In genomic region chr22:49638001-49638400, GRCh38 we compare ENCODE assay signal across 36 cellular contexts.
"Had no signal": no experiment of that assay in that cellular context is flagged by ENCODE, and none has a peak within 500 bp of the region (broad histone marks: within the 10 kb centered on the region; RNA-seq: fewer than 3 reads in every experiment).

No MANE protein-coding gene starts in this region.

- H3K4me1 Mint-ChIP-seq: activated naive CD4-positive, alpha-beta T cell treated with anti-CD3 and anti-CD28 coated beads, Interleukin-2, amount 10 ng/mL, durations not matched to agents 7 days and 5 days; activated naive CD4-positive, alpha-beta T cell treated with anti-CD3 and anti-CD28 coated beads, Interleukin-2, amount 50 U/mL, for 24 hours; activated naive CD8-positive, alpha-beta T cell treated with anti-CD3 and anti-CD28 coated beads for 36 hours; activated naive CD8-positive, alpha-beta T cell treated with anti-CD3 and anti-CD28 coated beads, Interleukin-2, amount 10 ng/mL, durations not matched to agents 7 days and 5 days; activated naive CD8-positive, alpha-beta T cell treated with anti-CD3 and anti-CD28 coated beads, Interleukin-2, amount 50 U/mL, for 24 hours; activated T-helper 17 cell treated with anti-CD3 and anti-CD28 coated beads, Interleukin-2, amount 50 U/mL, for 72 hours; central memory CD8-positive, alpha-beta T cell had no signal

- H3K27me3 Mint-ChIP-seq: activated naive CD4-positive, alpha-beta T cell treated with anti-CD3 and anti-CD28 coated beads, Interleukin-2, amount 10 ng/mL, durations not matched to agents 7 days and 5 days; activated naive CD4-positive, alpha-beta T cell treated with anti-CD3 and anti-CD28 coated beads, Interleukin-2, amount 50 U/mL, for 24 hours; activated naive CD8-positive, alpha-beta T cell; activated naive CD8-positive, alpha-beta T cell treated with anti-CD3 and anti-CD28 coated beads for 36 hours; activated naive CD8-positive, alpha-beta T cell treated with anti-CD3 and anti-CD28 coated beads, Interleukin-2, amount 10 ng/mL, durations not matched to agents 7 days and 5 days; activated naive CD8-positive, alpha-beta T cell treated with anti-CD3 and anti-CD28 coated beads, Interleukin-2, amount 50 U/mL, for 24 hours; activated T-cell treated with anti-CD3 and anti-CD28 coated beads, Interleukin-2, amount 50 U/mL, for 24 hours; activated T-helper 17 cell treated with anti-CD3 and anti-CD28 coated beads, Interleukin-2, amount 50 U/mL, for 72 hours; central memory CD8-positive, alpha-beta T cell had no signal

- H3K27me3 ChIP-seq: adrenal gland, ascending aorta, brain microvascular endothelial cell, cardiac muscle cell had no signal

- DNase-seq: activated effector memory CD4-positive, alpha-beta T cell treated with anti-CD3 and anti-CD28 coated beads, Interleukin-2, amount 50 U/mL, for 16 hours; activated effector memory CD4-positive, alpha-beta T cell treated with Interleukin-2 at 50 U/mL for 16 hours; activated gamma-delta T cell; activated gamma-delta T cell treated with Interleukin-2 at 50 U/mL for 16 hours; activated naive CD4-positive, alpha-beta T cell; activated naive CD4-positive, alpha-beta T cell treated with anti-CD3 and anti-CD28 coated beads for 36 hours; activated naive CD4-positive, alpha-beta T cell treated with anti-CD3 and anti-CD28 coated beads, Interleukin-2, amount 10 ng/mL, durations not matched to agents 7 days and 5 days; activated naive CD4-positive, alpha-beta T cell treated with anti-CD3 and anti-CD28 coated beads, Interleukin-2, amount 50 U/mL, for 16 hours; activated naive CD4-positive, alpha-beta T cell treated with Interleukin-2 at 50 U/mL for 16 hours; activated naive CD8-positive, alpha-beta T cell treated with anti-CD3 and anti-CD28 coated beads for 36 hours; activated naive CD8-positive, alpha-beta T cell treated with anti-CD3 and anti-CD28 coated beads, Interleukin-2, amount 10 ng/mL, durations not matched to agents 7 days and 5 days; activated naive CD8-positive, alpha-beta T cell treated with anti-CD3 and anti-CD28 coated beads, Interleukin-2, amount 50 U/mL, for 24 hours; activated T-cell treated with anti-CD3 and anti-CD28 coated beads for 4 hours; activated T-cell treated with anti-CD3 and anti-CD28 coated beads, Interleukin-2, amount 50 U/mL, for 1 hour; activated T-cell treated with anti-CD3 and anti-CD28 coated beads, Interleukin-2, amount 50 U/mL, for 24 hours; activated T-cell treated with anti-CD3 and anti-CD28 coated beads, Interleukin-2, amount 50 U/mL, for 4 hours; activated T-cell treated with anti-CD3 and anti-CD28 coated beads, Interleukin-2, amount 50 U/mL, for 48 hours; activated T-cell treated with anti-CD3 and anti-CD28 coated beads, Interleukin-2, amount 50 U/mL, for 72 hours; amniotic stem cell; aorta; body of pancreas; brain microvascular endothelial cell; central memory CD4-positive, alpha-beta T cell; cerebellar nuclear complex had no signal

- H3K4me3 Mint-ChIP-seq: activated naive CD4-positive, alpha-beta T cell treated with anti-CD3 and anti-CD28 coated beads for 36 hours; activated naive CD4-positive, alpha-beta T cell treated with anti-CD3 and anti-CD28 coated beads, Interleukin-2, amount 10 ng/mL, durations not matched to agents 7 days and 5 days; activated naive CD4-positive, alpha-beta T cell treated with anti-CD3 and anti-CD28 coated beads, Interleukin-2, amount 50 U/mL, for 24 hours; activated naive CD8-positive, alpha-beta T cell; activated naive CD8-positive, alpha-beta T cell treated with anti-CD3 and anti-CD28 coated beads for 36 hours; activated naive CD8-positive, alpha-beta T cell treated with anti-CD3 and anti-CD28 coated beads, Interleukin-2, amount 10 ng/mL, durations not matched to agents 7 days and 5 days; activated naive CD8-positive, alpha-beta T cell treated with anti-CD3 and anti-CD28 coated beads, Interleukin-2, amount 50 U/mL, for 24 hours; activated T-cell treated with anti-CD3 and anti-CD28 coated beads, Interleukin-2, amount 50 U/mL, for 24 hours; activated T-cell treated with anti-CD3 and anti-CD28 coated beads, Interleukin-2, amount 50 U/mL, for 4 hours; activated T-cell treated with anti-CD3 and anti-CD28 coated beads, Interleukin-2, amount 50 U/mL, for 72 hours; activated T-helper 1 cell treated with anti-CD3 and anti-CD28 coated beads, Interleukin-12 subunit alpha, Interleukin-12 subunit beta, Interleukin-2, Interleukin-4 antibody, amounts not matched to agents 30 ng/mL and 10 ng/mL and 1 ng/mL, durations not matched to agents 14 hours and 24 hours and 36 hours; activated T-helper 17 cell treated with anti-CD3 and anti-CD28 coated beads, Interleukin-2, amount 50 U/mL, for 72 hours; central memory CD8-positive, alpha-beta T cell had no signal

- H3K27ac Mint-ChIP-seq: activated naive CD4-positive, alpha-beta T cell treated with anti-CD3 and anti-CD28 coated beads for 36 hours; activated naive CD4-positive, alpha-beta T cell treated with anti-CD3 and anti-CD28 coated beads, Interleukin-2, amount 50 U/mL, for 24 hours; activated naive CD8-positive, alpha-beta T cell; activated naive CD8-positive, alpha-beta T cell treated with anti-CD3 and anti-CD28 coated beads for 36 hours; activated naive CD8-positive, alpha-beta T cell treated with anti-CD3 and anti-CD28 coated beads, Interleukin-2, amount 10 ng/mL, durations not matched to agents 7 days and 5 days; activated naive CD8-positive, alpha-beta T cell treated with anti-CD3 and anti-CD28 coated beads, Interleukin-2, amount 50 U/mL, for 24 hours; activated T-cell treated with anti-CD3 and anti-CD28 coated beads, Interleukin-2, amount 50 U/mL, for 24 hours; activated T-cell treated with anti-CD3 and anti-CD28 coated beads, Interleukin-2, amount 50 U/mL, for 72 hours; activated T-helper 1 cell treated with anti-CD3 and anti-CD28 coated beads, Interleukin-12 subunit alpha, Interleukin-12 subunit beta, Interleukin-2, Interleukin-4 antibody, amounts not matched to agents 30 ng/mL and 10 ng/mL and 1 ng/mL, durations not matched to agents 14 hours and 24 hours and 36 hours; activated T-helper 17 cell treated with anti-CD3 and anti-CD28 coated beads, Interleukin-2, amount 50 U/mL, for 72 hours; activated T-helper 2 cell treated with anti-CD3 and anti-CD28 coated beads, Interferon-gamma antibody, Interleukin-2, Interleukin-4, amounts not matched to agents 10 μg/mL and 5 μg/mL and 100 μg/mL, durations not matched to agents 14 hours and 24 hours and 36 hours had no signal

- H3K4me1 ChIP-seq: adrenal gland, ascending aorta, breast epithelium had no signal

- H3K9me3 ChIP-seq: adrenal gland, ascending aorta, body of pancreas, breast epithelium had no signal

- H3K9me3 Mint-ChIP-seq: activated naive CD4-positive, alpha-beta T cell treated with anti-CD3 and anti-CD28 coated beads for 36 hours; activated naive CD4-positive, alpha-beta T cell treated with anti-CD3 and anti-CD28 coated beads, Interleukin-2, amount 10 ng/mL, durations not matched to agents 7 days and 5 days; activated naive CD4-positive, alpha-beta T cell treated with anti-CD3 and anti-CD28 coated beads, Interleukin-2, amount 50 U/mL, for 24 hours; activated naive CD4-positive, alpha-beta T cell treated with anti-CD3 and anti-CD28 coated beads, Interleukin-2, amount 50 U/mL, for 72 hours; activated naive CD8-positive, alpha-beta T cell treated with anti-CD3 and anti-CD28 coated beads for 36 hours; activated naive CD8-positive, alpha-beta T cell treated with anti-CD3 and anti-CD28 coated beads, Interleukin-2, amount 10 ng/mL, durations not matched to agents 7 days and 5 days; activated naive CD8-positive, alpha-beta T cell treated with anti-CD3 and anti-CD28 coated beads, Interleukin-2, amount 50 U/mL, for 24 hours; activated T-cell treated with anti-CD3 and anti-CD28 coated beads, Interleukin-2, amount 50 U/mL, for 24 hours; activated T-cell treated with anti-CD3 and anti-CD28 coated beads, Interleukin-2, amount 50 U/mL, for 4 hours; activated T-cell treated with anti-CD3 and anti-CD28 coated beads, Interleukin-2, amount 50 U/mL, for 72 hours; activated T-helper 1 cell treated with anti-CD3 and anti-CD28 coated beads, Interleukin-12 subunit alpha, Interleukin-12 subunit beta, Interleukin-2, Interleukin-4 antibody, amounts not matched to agents 30 ng/mL and 10 ng/mL and 1 ng/mL, durations not matched to agents 14 hours and 24 hours and 36 hours; activated T-helper 17 cell treated with anti-CD3 and anti-CD28 coated beads, Interleukin-2, amount 50 U/mL, for 72 hours; activated T-helper 2 cell treated with anti-CD3 and anti-CD28 coated beads, Interferon-gamma antibody, Interleukin-2, Interleukin-4, amounts not matched to agents 10 μg/mL and 5 μg/mL and 100 μg/mL, durations not matched to agents 14 hours and 24 hours and 36 hours; brain; central memory CD8-positive, alpha-beta T cell had no signal

- H3K27ac ChIP-seq: adrenal gland, ascending aorta, body of pancreas, brain microvascular endothelial cell, breast epithelium, cardiac muscle cell had no signal

- H3K36me3 ChIP-seq: adrenal gland, ascending aorta, brain microvascular endothelial cell, breast epithelium, cardiac muscle cell had no signal

- H3K36me3 Mint-ChIP-seq: activated naive CD4-positive, alpha-beta T cell treated with anti-CD3 and anti-CD28 coated beads, Interleukin-2, amount 10 ng/mL, durations not matched to agents 7 days and 5 days; activated naive CD4-positive, alpha-beta T cell treated with anti-CD3 and anti-CD28 coated beads, Interleukin-2, amount 50 U/mL, for 72 hours; activated naive CD8-positive, alpha-beta T cell treated with anti-CD3 and anti-CD28 coated beads for 36 hours; activated naive CD8-positive, alpha-beta T cell treated with anti-CD3 and anti-CD28 coated beads, Interleukin-2, amount 10 ng/mL, durations not matched to agents 7 days and 5 days; brain had no signal

- ATAC-seq: activated naive CD4-positive, alpha-beta T cell treated with anti-CD3 and anti-CD28 coated beads, Interleukin-2, amount 50 U/mL, for 72 hours; activated naive CD8-positive, alpha-beta T cell treated with anti-CD3 and anti-CD28 coated beads, Interleukin-2, amount 50 U/mL, for 24 hours; activated T-cell treated with anti-CD3 and anti-CD28 coated beads, Interleukin-2, amount 50 U/mL, for 4 hours; activated T-cell treated with anti-CD3 and anti-CD28 coated beads, Interleukin-2, amount 50 U/mL, for 72 hours; activated T-helper 17 cell treated with anti-CD3 and anti-CD28 coated beads, Interleukin-2, amount 50 U/mL, for 72 hours; body of pancreas had no signal

- H3K4me3 ChIP-seq: adrenal gland, ascending aorta, body of pancreas, breast epithelium, cardiac muscle cell had no signal
